Comparison of ENCODE assay signal across 34 cellular contexts in the genomic region with DNA sequence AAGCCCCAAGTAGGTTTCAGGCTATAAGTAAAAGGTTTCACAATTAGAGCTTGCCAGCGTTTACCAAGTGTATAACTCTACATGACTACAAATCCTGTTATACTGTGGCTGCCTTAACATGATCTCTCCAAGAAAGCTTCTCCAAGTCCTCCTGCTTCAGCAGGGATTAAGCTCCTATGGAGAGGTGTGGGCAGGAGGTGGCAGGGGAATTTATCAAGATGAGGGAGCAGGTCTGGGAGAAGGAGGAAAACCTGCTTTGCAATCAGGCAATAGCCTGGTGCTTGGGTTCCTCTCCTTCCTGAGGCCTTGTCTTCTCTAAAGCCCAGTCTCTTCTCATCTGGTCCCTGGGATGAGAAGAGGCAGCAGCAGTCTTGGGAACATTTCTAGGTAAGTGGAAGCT.
"Had no signal": no experiment of that assay in that cellular context is flagged by ENCODE, and none has a peak within 500 bp of the region (broad histone marks: within the 10 kb centered on the region; RNA-seq: fewer than 3 reads in every experiment).

No MANE protein-coding gene starts in this region.

- ATAC-seq: activated CD8-positive, alpha-beta T cell treated with anti-CD3 and anti-CD28 coated beads for 36 hours; activated naive CD8-positive, alpha-beta T cell treated with anti-CD3 and anti-CD28 coated beads, Interleukin-2, amount 50 U/mL, for 24 hours; activated T-cell treated with anti-CD3 and anti-CD28 coated beads, Interleukin-2, amount 50 U/mL, for 4 hours had no signal

- H3K9me3 Mint-ChIP-seq: activated B cell treated with CpG ODN at 0.5 μM for 24 hours; activated CD4-positive, alpha-beta memory T cell treated with anti-CD3 and anti-CD28 coated beads for 36 hours; activated CD4-positive, alpha-beta T cell treated with anti-CD3 and anti-CD28 coated beads, Interleukin-2, amount 10 ng/mL, durations not matched to agents 24 days and 14 days; activated CD8-positive, alpha-beta T cell treated with anti-CD3 and anti-CD28 coated beads for 36 hours; activated naive CD4-positive, alpha-beta T cell treated with anti-CD3 and anti-CD28 coated beads, Interleukin-2, amount 10 ng/mL, durations not matched to agents 7 days and 5 days; activated naive CD4-positive, alpha-beta T cell treated with anti-CD3 and anti-CD28 coated beads, Interleukin-2, amount 50 U/mL, for 24 hours; activated naive CD8-positive, alpha-beta T cell treated with anti-CD3 and anti-CD28 coated beads, Interleukin-2, amount 10 ng/mL, durations not matched to agents 7 days and 5 days; activated naive CD8-positive, alpha-beta T cell treated with anti-CD3 and anti-CD28 coated beads, Interleukin-2, amount 50 U/mL, for 24 hours; activated T-cell treated with anti-CD3 and anti-CD28 coated beads, Interleukin-2, amount 50 U/mL, for 4 hours; activated T-helper 2 cell treated with anti-CD3 and anti-CD28 coated beads, Interferon-gamma antibody, Interleukin-2, Interleukin-4, amounts not matched to agents 10 μg/mL and 5 μg/mL and 100 μg/mL, durations not matched to agents 14 hours and 24 hours and 36 hours; central memory CD8-positive, alpha-beta T cell; T-helper 1 cell treated with Interleukin-12 subunit alpha and Interleukin-12 subunit beta and Interleukin-4 antibody, amounts not matched to agents 30 μg/mL and 1 μg/mL, for 36 hours; T-helper 2 cell treated with Interferon-gamma antibody and Interleukin-4, amounts not matched to agents 5 μg/mL and 100 μg/mL, for 36 hours had no signal

- H3K9me3 ChIP-seq: ascending aorta had no signal

- DNase-seq: activated B cell treated with CpG ODN at 0.5 μM for 24 hours; activated CD4-positive, alpha-beta memory T cell treated with anti-CD3 and anti-CD28 coated beads for 36 hours; activated CD4-positive, alpha-beta T cell treated with anti-CD3 and anti-CD28 coated beads for 4 hours; activated CD4-positive, alpha-beta T cell treated with anti-CD3 and anti-CD28 coated beads, Interleukin-2, amount 10 ng/mL, durations not matched to agents 24 days and 14 days; activated CD4-positive, alpha-beta T cell treated with anti-CD3 and anti-CD28 coated beads, Interleukin-2, amount 50 U/mL, for 1 hour; activated CD4-positive, alpha-beta T cell treated with anti-CD3 and anti-CD28 coated beads, Interleukin-2, amount 50 U/mL, for 4 hours; activated CD4-positive, CD25-positive, alpha-beta regulatory T cell treated with anti-CD3 and anti-CD28 coated beads, Interleukin-2, amount 50 U/mL, for 72 hours; activated CD8-positive, alpha-beta memory T cell treated with anti-CD3 and anti-CD28 coated beads, Interleukin-2, amount 50 U/mL, for 4 hours; activated CD8-positive, alpha-beta T cell treated with anti-CD3 and anti-CD28 coated beads for 36 hours; activated effector memory CD4-positive, alpha-beta T cell treated with Interleukin-2 at 50 U/mL for 16 hours; activated gamma-delta T cell; activated naive CD4-positive, alpha-beta T cell treated with anti-CD3 and anti-CD28 coated beads, Interleukin-2, amount 10 ng/mL, durations not matched to agents 7 days and 5 days; activated naive CD4-positive, alpha-beta T cell treated with Interleukin-2 at 50 U/mL for 16 hours; activated naive CD8-positive, alpha-beta T cell treated with anti-CD3 and anti-CD28 coated beads, Interleukin-2, amount 10 ng/mL, durations not matched to agents 7 days and 5 days; activated naive CD8-positive, alpha-beta T cell treated with anti-CD3 and anti-CD28 coated beads, Interleukin-2, amount 50 U/mL, for 24 hours; activated T-cell treated with anti-CD3 and anti-CD28 coated beads for 4 hours; activated T-cell treated with anti-CD3 and anti-CD28 coated beads, Interleukin-2, amount 50 U/mL, for 1 hour; activated T-cell treated with anti-CD3 and anti-CD28 coated beads, Interleukin-2, amount 50 U/mL, for 4 hours; amygdala; anterior cingulate cortex; caudate nucleus; cerebellar nuclear complex; T-helper 1 cell; T-helper 2 cell; T-helper 9 cell had no signal

- H3K36me3 Mint-ChIP-seq: activated CD4-positive, alpha-beta memory T cell treated with anti-CD3 and anti-CD28 coated beads for 36 hours; activated naive CD4-positive, alpha-beta T cell treated with anti-CD3 and anti-CD28 coated beads, Interleukin-2, amount 10 ng/mL, durations not matched to agents 7 days and 5 days; activated naive CD4-positive, alpha-beta T cell treated with anti-CD3 and anti-CD28 coated beads, Interleukin-2, amount 50 U/mL, for 24 hours; activated naive CD8-positive, alpha-beta T cell; activated naive CD8-positive, alpha-beta T cell treated with anti-CD3 and anti-CD28 coated beads, Interleukin-2, amount 10 ng/mL, durations not matched to agents 7 days and 5 days; brain had no signal

- H3K36me3 ChIP-seq: ascending aorta, cardiac muscle cell had no signal

- H3K4me3 ChIP-seq: ascending aorta, cardiac muscle cell had no signal

- H3K4me3 Mint-ChIP-seq: activated B cell treated with CpG ODN at 0.5 μM for 24 hours; activated CD4-positive, alpha-beta memory T cell treated with anti-CD3 and anti-CD28 coated beads for 36 hours; activated CD4-positive, alpha-beta T cell treated with anti-CD3 and anti-CD28 coated beads, Interleukin-2, amount 10 ng/mL, durations not matched to agents 24 days and 14 days; activated CD8-positive, alpha-beta T cell treated with anti-CD3 and anti-CD28 coated beads for 36 hours; activated naive CD4-positive, alpha-beta T cell treated with anti-CD3 and anti-CD28 coated beads, Interleukin-2, amount 10 ng/mL, durations not matched to agents 7 days and 5 days; activated naive CD4-positive, alpha-beta T cell treated with anti-CD3 and anti-CD28 coated beads, Interleukin-2, amount 50 U/mL, for 24 hours; activated naive CD8-positive, alpha-beta T cell; activated naive CD8-positive, alpha-beta T cell treated with anti-CD3 and anti-CD28 coated beads, Interleukin-2, amount 10 ng/mL, durations not matched to agents 7 days and 5 days; activated naive CD8-positive, alpha-beta T cell treated with anti-CD3 and anti-CD28 coated beads, Interleukin-2, amount 50 U/mL, for 24 hours; activated T-cell treated with anti-CD3 and anti-CD28 coated beads, Interleukin-2, amount 50 U/mL, for 4 hours; brain; central memory CD8-positive, alpha-beta T cell; T-helper 1 cell treated with Interleukin-12 subunit alpha and Interleukin-12 subunit beta and Interleukin-4 antibody, amounts not matched to agents 30 μg/mL and 1 μg/mL, for 36 hours; T-helper 2 cell treated with Interferon-gamma antibody and Interleukin-4, amounts not matched to agents 5 μg/mL and 100 μg/mL, for 36 hours had no signal

- H3K27ac Mint-ChIP-seq: activated B cell treated with CpG ODN at 0.5 μM for 24 hours; activated CD4-positive, alpha-beta memory T cell treated with anti-CD3 and anti-CD28 coated beads for 36 hours; activated CD4-positive, alpha-beta T cell treated with anti-CD3 and anti-CD28 coated beads, Interleukin-2, amount 10 ng/mL, durations not matched to agents 24 days and 14 days; activated CD8-positive, alpha-beta T cell treated with anti-CD3 and anti-CD28 coated beads for 36 hours; activated naive CD4-positive, alpha-beta T cell treated with anti-CD3 and anti-CD28 coated beads, Interleukin-2, amount 10 ng/mL, durations not matched to agents 7 days and 5 days; activated naive CD4-positive, alpha-beta T cell treated with anti-CD3 and anti-CD28 coated beads, Interleukin-2, amount 50 U/mL, for 24 hours; activated naive CD8-positive, alpha-beta T cell; activated naive CD8-positive, alpha-beta T cell treated with anti-CD3 and anti-CD28 coated beads, Interleukin-2, amount 10 ng/mL, durations not matched to agents 7 days and 5 days; activated naive CD8-positive, alpha-beta T cell treated with anti-CD3 and anti-CD28 coated beads, Interleukin-2, amount 50 U/mL, for 24 hours; activated T-helper 2 cell treated with anti-CD3 and anti-CD28 coated beads, Interferon-gamma antibody, Interleukin-2, Interleukin-4, amounts not matched to agents 10 μg/mL and 5 μg/mL and 100 μg/mL, durations not matched to agents 14 hours and 24 hours and 36 hours; brain; T-helper 1 cell treated with Interleukin-12 subunit alpha and Interleukin-12 subunit beta and Interleukin-4 antibody, amounts not matched to agents 30 μg/mL and 1 μg/mL, for 36 hours; T-helper 2 cell treated with Interferon-gamma antibody and Interleukin-4, amounts not matched to agents 5 μg/mL and 100 μg/mL, for 36 hours had no signal

- H3K27ac ChIP-seq: ascending aorta, cardiac muscle cell had no signal

- H3K27me3 ChIP-seq: ascending aorta, cardiac muscle cell had no signal
